In the genomic region with DNA sequence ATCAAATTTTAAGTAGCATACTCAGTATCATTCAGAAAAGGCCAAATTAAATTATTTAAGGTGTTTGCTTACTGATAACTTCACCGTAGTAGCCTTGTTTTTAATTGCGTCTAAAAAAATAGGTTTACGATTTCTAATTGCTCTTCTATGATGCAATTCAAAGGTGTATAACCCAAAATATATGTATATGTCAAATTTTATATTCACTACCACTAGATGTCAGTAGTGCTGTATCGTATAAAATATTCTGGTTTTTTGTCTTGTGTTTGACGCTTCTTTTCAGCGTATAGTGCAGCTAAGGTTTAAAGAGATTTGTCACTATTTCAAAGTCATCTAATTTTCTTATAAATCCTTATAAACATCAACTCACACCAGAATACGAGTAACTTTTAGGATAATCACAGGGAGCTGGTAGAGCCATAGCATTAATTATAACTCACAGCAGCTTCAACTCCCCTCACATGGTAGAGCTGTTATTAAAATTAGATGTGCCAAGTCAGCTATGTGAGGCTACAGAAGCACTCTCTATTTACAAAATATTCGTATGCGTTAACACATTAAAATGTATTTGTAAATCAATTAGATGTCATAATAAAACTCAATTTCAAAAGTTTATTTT, we compare ENCODE assay signal across 8 cellular contexts. TPM values are rescaled to one million over a fixed set of nuclear protein-coding genes. Genes with fewer than 3 reads are reported as not detected.
DNase-seq lines count a peak whose midpoint lies in the region; ATAC-seq, FAIRE-seq and TF ChIP-seq lines count a peak whose summit lies in the region.

No MANE protein-coding gene starts in this region.

- peaks cover 70% of the 10 kb centered on the region for H3K36me3 ChIP-seq in MG63

- no peaks in the 10 kb centered on the region for H3K27me3 ChIP-seq in MG63

- no peak for FAIRE-seq in GM12892 (lab: Jason Lieb, UNC)

- ATAC-seq in GM21786 (IDR thresholded peaks at IDR 0.05; ENCODE audit: unreplicated experiment) (no peak), HG03378 (IDR thresholded peaks at IDR 0.05; ENCODE audit: unreplicated experiment) (no peak)

- TF ChIP-seq CTCF in foreskin fibroblast (IDR thresholded peaks at IDR 0.05; ENCODE audit: low read depth, low read length), result no peak

- H3K9me3 ChIP-seq in MG63, result no peaks in the 10 kb centered on the region

- no peak for TF ChIP-seq POLR2A in GM12892 (IDR thresholded peaks at IDR 0.05; ENCODE audit: low read depth, low read length)

- in situ Hi-C loops in SK-MEL-5 (cut with HindIII; ENCODE audit: low pct_unique_long_range_greater_than_20kb, low sequenced_read_pairs), result no loop called here

- DNase-seq in EH (ENCODE audit: low read depth), result peak; percentile 67
- no peak for DNase-seq in MG63
- DNase-seq in SK-MEL-5 (ENCODE audit: low read depth, low spot score), result peak; percentile 72
- peak; percentile 30 to 74 for DNase-seq in foreskin fibroblast
- DNase-seq in skeletal muscle cell (ENCODE audit: low read depth), result no peak
- no peak for DNase-seq in GM12892 (ENCODE audit: insufficient read length)

- H3K4me3 ChIP-seq in MG63 (peak overlapping the region; percentile 78), foreskin fibroblast (ENCODE audit: low read depth in 1 of 2, low read length in 2 of 2) (peak overlapping the region in 1 of 2 donors; percentile 60), skeletal muscle cell (ENCODE audit: low read depth, low read length) (peak overlapping the region; percentile 90)

RNA-seq across cellular contexts. Expression of gene PFN2, which starts 3.5 kb away (rescaled TPM):
- total RNA-seq in MG63 (2014; rRNA removed; shearing (Covaris generic); ENCODE audit: low replicate concordance), result 493 and 609 TPM in 2 replicates
- 127 and 128 TPM in 2 replicates for total RNA-seq in SK-MEL-5 (2014; rRNA removed; shearing (Covaris generic))
- polyA plus RNA-seq in SK-MEL-5 (2015; cell fraction: cytosol; rRNA removed), result 177 and 195 TPM in 2 replicates
- polyA plus RNA-seq in SK-MEL-5 (2015; cell fraction: nucleus; rRNA removed), result 199 and 212 TPM in 2 replicates
- 11.6 TPM for polyA plus RNA-seq in GM12892 (2012; ENCODE audit: missing spikeins)

Comparison
In these comparisons a context has a peak if more than half of its experiments do, and no peak if none do; other contexts are left out.
1. DNase-seq: peak in EH (single experiment), SK-MEL-5 (single experiment) and foreskin fibroblast (2 of 2); none in MG63 (single experiment), skeletal muscle cell (single experiment) and GM12892 (single experiment).